In genomic region chr1:27816921-27817630, GRCh38 we compare ENCODE assay signal across 9 cellular contexts. TPM values are rescaled to one million over a fixed set of nuclear protein-coding genes. Genes with fewer than 3 reads are reported as not detected.
DNase-seq lines count a peak whose midpoint lies in the region; ATAC-seq and TF ChIP-seq lines count a peak whose summit lies in the region.
"Had no signal": no experiment of that assay in that cellular context is flagged by ENCODE, and none has a peak within 500 bp of the region (broad histone marks: within the 10 kb centered on the region; RNA-seq: fewer than 3 reads in every experiment).

No MANE protein-coding gene starts in this region.

- no peak for TF ChIP-seq POLR2A in upper lobe of left lung (IDR thresholded peaks at IDR 0.05)

- H3K27me3 ChIP-seq in mesendoderm (ENCODE audit: insufficient read depth, low read length, poor library complexity) (no peaks in the 10 kb centered on the region), upper lobe of left lung (no peaks in the 10 kb centered on the region)

- no peaks in the 10 kb centered on the region for H3K79me2 ChIP-seq in mesendoderm (ENCODE audit: control insufficient read depth, insufficient read depth, low read length)

- H2AK5ac ChIP-seq in mesendoderm (ENCODE audit: low read length), result no peak overlapping the region

- no peak overlapping the region for H2BK5ac ChIP-seq in mesendoderm (ENCODE audit: low read length)

- H3K36me3 ChIP-seq in mesendoderm (ENCODE audit: control insufficient read depth, insufficient read depth, low read length), result no peaks in the 10 kb centered on the region
- peaks cover 26 to 93% (median 80%) of the 10 kb centered on the region in 4 donors for H3K36me3 ChIP-seq in upper lobe of left lung

- H3K9me3 ChIP-seq in upper lobe of left lung, result no peaks in the 10 kb centered on the region

- H3K4ac ChIP-seq in mesendoderm (ENCODE audit: low read depth, low read length), result no peak overlapping the region

- ATAC-seq in upper lobe of left lung (ENCODE audit: low FRiP score in 2 of 2) (peak; percentile 53 to 66), GM21723 (IDR thresholded peaks at IDR 0.05; ENCODE audit: unreplicated experiment) (no peak)
- ATAC-seq: activated CD4-positive, alpha-beta T cell treated with anti-CD3 and anti-CD28 coated beads for 36 hours had no signal

- H3K56ac ChIP-seq in mesendoderm (ENCODE audit: low read length), result no peak overlapping the region

- WGBS in mesendoderm (ENCODE audit: extremely low coverage, insufficient coverage, low lambda C conversion rate), result no CpG with 5 or more reads among the region's 2 CpGs
- WGBS in upper lobe of left lung, 2 donors, result 49 to 75% methylated on average over 2 of the region's 2 CpGs

- no peak overlapping the region for H3K23ac ChIP-seq in mesendoderm (ENCODE audit: low read length)

- no peaks in the 10 kb centered on the region for H3K4me1 ChIP-seq in mesendoderm (ENCODE audit: control insufficient read depth, low read depth, low read length)
- no peaks in the 10 kb centered on the region for H3K4me1 ChIP-seq in upper lobe of left lung

- H3K18ac ChIP-seq in mesendoderm (ENCODE audit: low read length), result no peak overlapping the region

- no peak overlapping the region for H3K4me2 ChIP-seq in mesendoderm (ENCODE audit: low read length)

- H4K5ac ChIP-seq in mesendoderm (ENCODE audit: low read length), result no peak overlapping the region

- no peak overlapping the region for H3K27ac ChIP-seq in mesendoderm (ENCODE audit: low read depth, low read length)
- peak overlapping the region in 2 of 4 donors; percentile 42 to 53 for H3K27ac ChIP-seq in upper lobe of left lung

- TF ChIP-seq CTCF in epithelial cell of proximal tubule (conservative IDR thresholded peaks at IDR 0.05; ENCODE audit: low read depth, low read length) (no peak), upper lobe of left lung (IDR thresholded peaks at IDR 0.05) (no peak)

- TF ChIP-seq EP300 in upper lobe of left lung (IDR thresholded peaks at IDR 0.05), result no peak

- no peak overlapping the region for H2BK120ac ChIP-seq in mesendoderm (ENCODE audit: low read depth, low read length)

- DNase-seq in HuH-7 (ENCODE audit: low spot score), result peak; percentile 59
- peak; percentile 25 for DNase-seq in epithelial cell of proximal tubule (ENCODE audit: low read depth)
- peak; percentile 77 for DNase-seq in mesendoderm
- DNase-seq in upper lobe of left lung, result no peak
- DNase-seq in iPS-NIHi11 (ENCODE audit: low spot score), result no peak
- DNase-seq in NCI-H82 (lab: John Stamatoyannopoulos, UW), result no peak
- DNase-seq: activated CD4-positive, alpha-beta T cell treated with anti-CD3 and anti-CD28 coated beads for 36 hours; NCI-H1048 had no signal

- H3K9ac ChIP-seq in mesendoderm (ENCODE audit: low read length), result no peak overlapping the region

- H3K79me1 ChIP-seq in mesendoderm (ENCODE audit: low read length), result no peaks in the 10 kb centered on the region

- H4K8ac ChIP-seq in mesendoderm (ENCODE audit: low read depth, low read length), result no peak overlapping the region

- H2BK15ac ChIP-seq in mesendoderm (replicated peaks; ENCODE audit: low read depth), result no peak overlapping the region

- H3K4me3 ChIP-seq in epithelial cell of proximal tubule (ENCODE audit: low read depth, low read length) (no peak overlapping the region), mesendoderm (ENCODE audit: low read length) (no peak overlapping the region), upper lobe of left lung (no peak overlapping the region)

RNA-seq across cellular contexts. Expression of gene PPP1R8, which starts 13.5 kb away (rescaled TPM):
- total RNA-seq in epithelial cell of proximal tubule (27.4 and 45.4 TPM in 2 replicates), upper lobe of left lung (10 to 100 TPM; 12.7 to 36.0 (median 29.9) TPM)
- polyA plus RNA-seq in mesendoderm (2013, experiment 1 of 2), result 50.8 TPM
- polyA plus RNA-seq in mesendoderm (2013, experiment 2 of 2), result 49.6 TPM

RNA-seq across cellular contexts. Expression of gene STX12, which starts 44.1 kb away (rescaled TPM):
- total RNA-seq in epithelial cell of proximal tubule (21.7 and 31.5 TPM in 2 replicates), upper lobe of left lung (100 to 1,000 TPM in 2 of 6 donors, 10 to 100 TPM in 4; 47.1 to 107 (median 88.2) TPM)
- polyA plus RNA-seq in mesendoderm (2013, experiment 1 of 2), result 9.5 TPM
- 10.3 TPM for polyA plus RNA-seq in mesendoderm (2013, experiment 2 of 2)

RNA-seq across cellular contexts. Expression of gene THEMIS2, which starts 55.3 kb away (rescaled TPM):
- total RNA-seq in epithelial cell of proximal tubule (12.1 and 24.2 TPM in 2 replicates), upper lobe of left lung (100 to 1,000 TPM in 5 of 6 donors, 10 to 100 TPM in 1; 59.5 to 216 (median 130) TPM)
- 3.9 TPM for polyA plus RNA-seq in mesendoderm (2013, experiment 1 of 2)
- 4.1 TPM for polyA plus RNA-seq in mesendoderm (2013, experiment 2 of 2)

Comparison
In these comparisons a context has a peak if more than half of its experiments do, and no peak if none do; other contexts are left out.
1. DNase-seq: peak in HuH-7 (single experiment), epithelial cell of proximal tubule (single experiment) and mesendoderm (single experiment); none in upper lobe of left lung (0 of 2), iPS-NIHi11 (single experiment) and NCI-H82 (single experiment).